In genomic region chrY:2896050-2896449, GRCh38 we compare ENCODE assay signal across 14 cellular contexts. TPM values are rescaled to one million over a fixed set of nuclear protein-coding genes. Genes with fewer than 3 reads are reported as not detected.
"Had no signal": no experiment of that assay in that cellular context is flagged by ENCODE, and none has a peak within 500 bp of the region (broad histone marks: within the 10 kb centered on the region; RNA-seq: fewer than 3 reads in every experiment).

No MANE protein-coding gene starts in this region.

- FAIRE-seq: astrocyte, colon, islet of Langerhans had no signal

- ATAC-seq: foreskin keratinocyte; natural killer cell treated with Interleukin-12 subunit alpha and Interleukin-12 subunit beta and Interleukin-15 and Interleukin-18, amount 100 ng/mL, for 72 hours; right cardiac atrium; stimulated activated effector memory CD8-positive, alpha-beta T cell treated with anti-CD3 and anti-CD28 coated beads, Interleukin-12 subunit alpha, Interleukin-12 subunit beta, amount 100 ng/mL, for 72 hours had no signal

- DNase-seq: activated CD4-positive, alpha-beta T cell treated with anti-CD3 and anti-CD28 coated beads, Interleukin-2, amount 10 ng/mL, durations not matched to agents 24 days and 14 days; activated naive CD4-positive, alpha-beta T cell; foreskin keratinocyte; head of caudate nucleus; nucleus accumbens; right cardiac atrium; transverse colon had no signal

RNA-seq across cellular contexts. Expression of gene ZFY, which starts 39.1 kb away (rescaled TPM):
- polyA plus RNA-seq: cardiac muscle cell, smooth muscle cell had no signal

RNA-seq across cellular contexts. Expression of gene RPS4Y1, which starts 54.6 kb away (rescaled TPM):
- polyA plus RNA-seq: cardiac muscle cell, smooth muscle cell had no signal
